4 cellular contexts compared by ENCODE assay signal in genomic region chr1:237608433-237608832, GRCh38.
"Had no signal": no experiment of that assay in that cellular context is flagged by ENCODE, and none has a peak within 500 bp of the region (broad histone marks: within the 10 kb centered on the region; RNA-seq: fewer than 3 reads in every experiment).

No MANE protein-coding gene starts in this region.

- DNase-seq: H9, HCEC 1CT, IMR-90 had no signal

- H3K4me3 ChIP-seq: GM23338 had no signal

- ATAC-seq: GM23338 had no signal
